8 cellular contexts compared by ENCODE assay signal in genomic region chr6:33248643-33248931, GRCh38. TPM values are rescaled to one million over a fixed set of nuclear protein-coding genes. Genes with fewer than 3 reads are reported as not detected.
DNase-seq lines count a peak whose midpoint lies in the region; ATAC-seq, FAIRE-seq and TF ChIP-seq lines count a peak whose summit lies in the region.

No MANE protein-coding gene starts in this region.

- H3K36me3 ChIP-seq in bronchial epithelial cell (ENCODE audit: control insufficient read depth, insufficient read depth, low read length), result no peaks in the 10 kb centered on the region
- peaks cover 10% of the 10 kb centered on the region for H3K36me3 ChIP-seq in thoracic aorta

- no peak for TF ChIP-seq CTCF in bronchial epithelial cell (IDR thresholded peaks at IDR 0.05; ENCODE audit: insufficient read depth, low read length, severe bottlenecking)
- TF ChIP-seq CTCF in lower leg skin (IDR thresholded peaks at IDR 0.05), result no peak
- no peak for TF ChIP-seq CTCF in thoracic aorta (IDR thresholded peaks at IDR 0.05)

- H3K27me3 ChIP-seq in bronchial epithelial cell (ENCODE audit: control insufficient read depth, insufficient read depth, low read length), result no peaks in the 10 kb centered on the region
- H3K27me3 ChIP-seq in thoracic aorta (replicated peaks; ENCODE audit: insufficient read depth), result peaks cover 8% of the 10 kb centered on the region

- ATAC-seq in GM21786 (IDR thresholded peaks at IDR 0.05; ENCODE audit: unreplicated experiment), result peak; percentile 2
- no peak for ATAC-seq in thoracic aorta (ENCODE audit: insufficient number of reproducible peaks, low FRiP score, low read depth)
- no peak for ATAC-seq in HG03175 (IDR thresholded peaks at IDR 0.05; ENCODE audit: unreplicated experiment)

- 0 to 1% methylated on average over 15 to 18 of the region's 18 CpGs for WGBS in lower leg skin, 2 donors

- DNase-seq in D341Med (ENCODE audit: low spot score), result peak; percentile 41
- DNase-seq in NCI-H748 treated with DMSO at 0.1 percent for 48 hours (lab: John Stamatoyannopoulos, UW), result peak; percentile 85
- DNase-seq in bronchial epithelial cell (ENCODE audit: low read depth), result no peak
- no peak for DNase-seq in lower leg skin (ENCODE audit: low spot score in 2 of 2)
- DNase-seq in thoracic aorta (ENCODE audit: low spot score), result no peak
- DNase-seq in COR-L47 (lab: John Stamatoyannopoulos, UW), result no peak

- FAIRE-seq in bronchial epithelial cell (lab: Jason Lieb, UNC), result peak; percentile 58

- intact Hi-C loops in lower leg skin (cut with DNase I; ENCODE audit: low total_unique reads), result loop anchor here (10.0 kb wide), 1 partner anchor 234 kb away; no protein-coding TSS in a partner anchor

- no peak for TF ChIP-seq POLR2A in lower leg skin (IDR thresholded peaks at IDR 0.05)

- peaks cover 12 to 25% of the 10 kb centered on the region in 2 donors for H3K4me1 ChIP-seq in thoracic aorta (ENCODE audit: control insufficient read depth in 1 of 2, low read depth in 2 of 2)

- H3K9me3 ChIP-seq in thoracic aorta, result no peaks in the 10 kb centered on the region

- H3K27ac ChIP-seq in thoracic aorta, result peak overlapping the region; percentile 94

- peak overlapping the region; percentile 37 for H3K4me3 ChIP-seq in bronchial epithelial cell (ENCODE audit: low read depth, low read length)
- H3K4me3 ChIP-seq in lower leg skin (ENCODE audit: low read depth, poor library complexity, severe bottlenecking), result peak overlapping the region; percentile 10
- peak overlapping the region; percentile 71 for H3K4me3 ChIP-seq in thoracic aorta

RNA-seq across cellular contexts. Expression of gene VPS52, which starts 23.1 kb away (rescaled TPM):
- total RNA-seq in bronchial epithelial cell, result 22.1 and 32.5 TPM in 2 replicates
- 10 to 100 TPM; 33.3 to 51.0 (median 44.4) TPM for total RNA-seq in lower leg skin
- total RNA-seq in thoracic aorta, result 10 to 100 TPM; 31.4 to 43.2 TPM

RNA-seq across cellular contexts. Expression of gene RPS18, which starts 23.3 kb away (rescaled TPM):
- total RNA-seq in bronchial epithelial cell, result 9,289 and 12,112 TPM in 2 replicates
- 1,000 to 10,000 TPM; 4,043 to 6,696 (median 6,204) TPM for total RNA-seq in lower leg skin
- 1,000 to 10,000 TPM; 1,163 to 1,178 TPM for total RNA-seq in thoracic aorta

RNA-seq across cellular contexts. Expression of gene B3GALT4, which starts 28.3 kb away (rescaled TPM):
- total RNA-seq in bronchial epithelial cell (3.9 and 16.9 TPM in 2 replicates), lower leg skin (10 to 100 TPM; 24.8 to 31.0 (median 26.3) TPM), thoracic aorta (10 to 100 TPM; 18.1 to 27.3 TPM)

RNA-seq across cellular contexts. Expression of gene RING1, which starts 40.3 kb away (rescaled TPM):
- total RNA-seq in bronchial epithelial cell (43.4 and 50.7 TPM in 2 replicates), lower leg skin (10 to 100 TPM; 10.0 to 22.1 (median 13.7) TPM), thoracic aorta (10 to 100 TPM; 13.2 to 17.3 TPM)

RNA-seq across cellular contexts. Expression of gene WDR46, which starts 40.5 kb away (rescaled TPM):
- total RNA-seq in bronchial epithelial cell (59.5 and 132 TPM in 2 replicates), lower leg skin (10 to 100 TPM; 38.4 to 57.2 (median 47.0) TPM), thoracic aorta (10 to 100 TPM; 42.6 to 60.3 TPM)

Comparison
In these comparisons a context has a peak if more than half of its experiments do, and no peak if none do; other contexts are left out.
1. DNase-seq: peak in D341Med (single experiment) and NCI-H748 treated with DMSO at 0.1 percent for 48 hours (single experiment); none in bronchial epithelial cell (single experiment), lower leg skin (0 of 2), thoracic aorta (single experiment) and COR-L47 (single experiment).
2. H3K4me3 ChIP-seq: peak in every context shown above with its lines; median percentile 71 in thoracic aorta; 37 in bronchial epithelial cell; 10 in lower leg skin.